Comparison of ENCODE assay signal across 1 cellular context in genomic region chr11:36289226-36289852, GRCh38.
TF ChIP-seq lines count a peak whose summit lies in the region.

TSS of gene COMMD9 (minus strand) at chr11:36289424. CDS start at chr11:36289412, 12 bp downstream.

TF ChIP-seq in WTC11, 78 proteins besides CTCF, POLR2A, EP300 and RAD21 (continued from another document):
- TF ChIP-seq, protein P1, sequence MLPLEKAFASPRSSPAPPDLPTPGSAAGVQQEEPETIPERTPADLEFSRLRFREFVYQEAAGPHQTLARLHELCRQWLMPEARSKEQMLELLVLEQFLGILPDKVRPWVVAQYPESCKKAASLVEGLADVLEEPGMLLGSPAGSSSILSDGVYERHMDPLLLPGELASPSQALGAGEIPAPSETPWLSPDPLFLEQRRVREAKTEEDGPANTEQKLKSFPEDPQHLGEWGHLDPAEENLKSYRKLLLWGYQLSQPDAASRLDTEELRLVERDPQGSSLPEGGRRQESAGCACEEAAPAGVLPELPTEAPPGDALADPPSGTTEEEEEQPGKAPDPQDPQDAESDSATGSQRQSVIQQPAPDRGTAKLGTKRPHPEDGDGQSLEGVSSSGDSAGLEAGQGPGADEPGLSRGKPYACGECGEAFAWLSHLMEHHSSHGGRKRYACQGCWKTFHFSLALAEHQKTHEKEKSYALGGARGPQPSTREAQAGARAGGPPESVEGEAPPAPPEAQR (CRISPR knock-in tag; IDR thresholded peaks at IDR 0.05) = no peak
- no peak for TF ChIP-seq ZNF232 (CRISPR knock-in tag; IDR thresholded peaks at IDR 0.05)
- TF ChIP-seq JUN (CRISPR knock-in tag; IDR thresholded peaks at IDR 0.05) = no peak
- no peak for TF ChIP-seq NFE2L1 (CRISPR knock-in tag; IDR thresholded peaks at IDR 0.05)
- TF ChIP-seq ARID4B (CRISPR knock-in tag; IDR thresholded peaks at IDR 0.05; ENCODE audit: borderline replicate concordance) = peak; percentile 93; the same call in 1 of the 2 replicates
- TF ChIP-seq, protein P2, sequence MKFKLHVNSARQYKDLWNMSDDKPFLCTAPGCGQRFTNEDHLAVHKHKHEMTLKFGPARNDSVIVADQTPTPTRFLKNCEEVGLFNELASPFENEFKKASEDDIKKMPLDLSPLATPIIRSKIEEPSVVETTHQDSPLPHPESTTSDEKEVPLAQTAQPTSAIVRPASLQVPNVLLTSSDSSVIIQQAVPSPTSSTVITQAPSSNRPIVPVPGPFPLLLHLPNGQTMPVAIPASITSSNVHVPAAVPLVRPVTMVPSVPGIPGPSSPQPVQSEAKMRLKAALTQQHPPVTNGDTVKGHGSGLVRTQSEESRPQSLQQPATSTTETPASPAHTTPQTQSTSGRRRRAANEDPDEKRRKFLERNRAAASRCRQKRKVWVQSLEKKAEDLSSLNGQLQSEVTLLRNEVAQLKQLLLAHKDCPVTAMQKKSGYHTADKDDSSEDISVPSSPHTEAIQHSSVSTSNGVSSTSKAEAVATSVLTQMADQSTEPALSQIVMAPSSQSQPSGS (CRISPR knock-in tag; IDR thresholded peaks at IDR 0.05; ENCODE audit: borderline replicate concordance, low read depth) = no peak
- TF ChIP-seq E2F1 (CRISPR knock-in tag; IDR thresholded peaks at IDR 0.05) = no peak
- no peak for TF ChIP-seq SOX15 (CRISPR knock-in tag; IDR thresholded peaks at IDR 0.05)
- TF ChIP-seq ZNF263 (CRISPR knock-in tag; IDR thresholded peaks at IDR 0.05; ENCODE audit: low read depth) = no peak
- TF ChIP-seq, protein P3, sequence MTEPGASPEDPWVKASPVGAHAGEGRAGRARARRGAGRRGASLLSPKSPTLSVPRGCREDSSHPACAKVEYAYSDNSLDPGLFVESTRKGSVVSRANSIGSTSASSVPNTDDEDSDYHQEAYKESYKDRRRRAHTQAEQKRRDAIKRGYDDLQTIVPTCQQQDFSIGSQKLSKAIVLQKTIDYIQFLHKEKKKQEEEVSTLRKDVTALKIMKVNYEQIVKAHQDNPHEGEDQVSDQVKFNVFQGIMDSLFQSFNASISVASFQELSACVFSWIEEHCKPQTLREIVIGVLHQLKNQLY (CRISPR knock-in tag; IDR thresholded peaks at IDR 0.05) = no peak
- no peak for TF ChIP-seq KAT7 (CRISPR knock-in tag; IDR thresholded peaks at IDR 0.05; ENCODE audit: borderline replicate concordance)
- no peak for TF ChIP-seq NR2C2 (CRISPR knock-in tag; IDR thresholded peaks at IDR 0.05)
- TF ChIP-seq, protein P4, sequence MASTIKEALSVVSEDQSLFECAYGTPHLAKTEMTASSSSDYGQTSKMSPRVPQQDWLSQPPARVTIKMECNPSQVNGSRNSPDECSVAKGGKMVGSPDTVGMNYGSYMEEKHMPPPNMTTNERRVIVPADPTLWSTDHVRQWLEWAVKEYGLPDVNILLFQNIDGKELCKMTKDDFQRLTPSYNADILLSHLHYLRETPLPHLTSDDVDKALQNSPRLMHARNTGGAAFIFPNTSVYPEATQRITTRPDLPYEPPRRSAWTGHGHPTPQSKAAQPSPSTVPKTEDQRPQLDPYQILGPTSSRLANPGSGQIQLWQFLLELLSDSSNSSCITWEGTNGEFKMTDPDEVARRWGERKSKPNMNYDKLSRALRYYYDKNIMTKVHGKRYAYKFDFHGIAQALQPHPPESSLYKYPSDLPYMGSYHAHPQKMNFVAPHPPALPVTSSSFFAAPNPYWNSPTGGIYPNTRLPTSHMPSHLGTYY (CRISPR knock-in tag; IDR thresholded peaks at IDR 0.05) = no peak
TF ChIP-seq in WTC11: peak in this region for 9.
